Comparison of ENCODE assay signal across 10 cellular contexts in the genomic region with DNA sequence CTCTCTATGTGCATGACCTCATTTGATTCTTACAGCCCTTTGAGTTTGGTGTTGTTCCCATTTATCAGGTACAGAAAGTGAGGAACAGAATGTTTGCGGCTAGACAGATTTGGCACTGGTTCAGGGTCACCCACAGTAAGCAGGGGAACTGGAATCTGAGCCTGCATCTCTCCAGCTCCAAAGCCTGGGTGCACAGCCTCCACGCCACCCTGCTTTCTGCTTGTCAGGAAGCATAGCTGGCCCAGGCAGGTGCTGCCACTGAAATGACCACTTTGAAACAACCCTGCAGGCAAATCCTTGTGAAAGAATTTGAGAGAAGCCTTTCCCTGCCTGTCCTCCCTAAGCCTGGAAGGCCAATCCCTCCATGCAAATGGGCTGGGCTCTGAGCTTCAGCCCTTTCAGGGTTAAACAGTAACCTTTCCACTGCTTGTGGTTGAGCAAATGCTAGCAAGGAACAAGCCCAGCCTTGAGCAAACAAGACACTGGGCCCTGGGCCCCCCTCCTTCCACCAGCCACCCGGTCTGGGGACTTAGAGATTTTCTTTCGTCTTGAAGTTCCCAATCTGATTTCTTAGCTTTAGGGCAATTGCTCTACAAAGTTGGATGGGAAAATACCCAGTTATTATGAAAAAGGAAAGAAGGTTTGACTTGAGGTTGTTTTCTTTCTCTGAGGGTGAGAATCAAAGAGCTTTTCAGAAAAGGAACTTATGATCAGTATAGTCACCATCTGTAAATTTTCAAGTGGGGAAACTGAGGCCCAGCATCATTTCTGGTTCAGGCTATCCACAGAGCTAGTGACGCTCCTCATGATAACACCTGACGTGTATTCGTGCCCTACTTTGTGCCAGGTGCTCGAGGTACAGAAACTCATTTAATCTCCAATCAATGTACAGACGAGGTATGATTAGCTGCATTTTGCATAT. TPM values are rescaled to one million over a fixed set of nuclear protein-coding genes. Genes with fewer than 3 reads are reported as not detected.
DNase-seq lines count a peak whose midpoint lies in the region; ATAC-seq and TF ChIP-seq lines count a peak whose summit lies in the region.
"Had no signal": no experiment of that assay in that cellular context is flagged by ENCODE, and none has a peak within 500 bp of the region (broad histone marks: within the 10 kb centered on the region; RNA-seq: fewer than 3 reads in every experiment).

No MANE protein-coding gene starts in this region.

- CTCF ChIA-PET in WTC11 (lab: Charles Lee), result interaction anchor here (0.8 to 1.8 kb wide), 2 partner anchors 13 to 15 kb away, joined by 3 to 5 read pairs; no protein-coding TSS in a partner anchor

- no peak overlapping the region for H2AK5ac ChIP-seq in mesendoderm (ENCODE audit: low read length)

- H4K5ac ChIP-seq in mesendoderm (ENCODE audit: low read length), result no peak overlapping the region

- no peaks in the 10 kb centered on the region for H3K27me3 ChIP-seq in mesendoderm (ENCODE audit: insufficient read depth, low read length, poor library complexity)
- H3K27me3 ChIP-seq: ovary had no signal

- H3K27me3 Mint-ChIP-seq in WTC11 (ENCODE audit: low read depth), result peaks cover 4% of the 10 kb centered on the region

- no peak overlapping the region for H3K4me3 ChIP-seq in mesendoderm (ENCODE audit: low read length)
- H3K4me3 ChIP-seq: ovary had no signal

- H3K4ac ChIP-seq in mesendoderm (ENCODE audit: low read depth, low read length), result no peak overlapping the region

- H3K9ac ChIP-seq in mesendoderm (ENCODE audit: low read length), result no peak overlapping the region

- no peak overlapping the region for H2BK120ac ChIP-seq in mesendoderm (ENCODE audit: low read depth, low read length)

- no peaks in the 10 kb centered on the region for H3K36me3 Mint-ChIP-seq in WTC11

- POLR2A ChIA-PET in WTC11 (lab: Charles Lee), result no interaction called here

- H3K27ac ChIP-seq in mesendoderm (ENCODE audit: low read depth, low read length), result no peak overlapping the region
- H3K27ac ChIP-seq: ovary had no signal

- peak; percentile 94 for ATAC-seq in GM18511 (IDR thresholded peaks at IDR 0.05; ENCODE audit: unreplicated experiment)
- peak; percentile 84 for ATAC-seq in HG02970 (IDR thresholded peaks at IDR 0.05; ENCODE audit: low FRiP score, unreplicated experiment)
- ATAC-seq in WTC11, result peak; percentile 67
- no peak for ATAC-seq in HG02884 (IDR thresholded peaks at IDR 0.05; ENCODE audit: unreplicated experiment)

- H3K56ac ChIP-seq in mesendoderm (ENCODE audit: low read length), result no peak overlapping the region

- H3K9me3 Mint-ChIP-seq in WTC11, result no peaks in the 10 kb centered on the region

- H3K4me3 Mint-ChIP-seq in WTC11, result no peak overlapping the region

- H3K23ac ChIP-seq in mesendoderm (ENCODE audit: low read length), result no peak overlapping the region

- H3K4me1 Mint-ChIP-seq in WTC11, result peaks cover 15% of the 10 kb centered on the region

- peak; percentile 13 for DNase-seq in WTC11 (ENCODE audit: low spot score)
- DNase-seq in mesendoderm, result peak; percentile 56
- DNase-seq in GM03348 (ENCODE audit: low spot score), result no peak
- DNase-seq in activated CD4-positive, alpha-beta T cell treated with anti-CD3 and anti-CD28 coated beads for 48 hours, result no peak
- DNase-seq in germinal center (ENCODE audit: low spot score), result no peak
- DNase-seq: ovary, substantia nigra had no signal

- no peak for TF ChIP-seq CTCF in WTC11 (IDR thresholded peaks at IDR 0.05)

- no peak overlapping the region for H3K4me2 ChIP-seq in mesendoderm (ENCODE audit: low read length)

- no peaks in the 10 kb centered on the region for H3K79me2 ChIP-seq in mesendoderm (ENCODE audit: control insufficient read depth, insufficient read depth, low read length)

- H2BK5ac ChIP-seq in mesendoderm (ENCODE audit: low read length), result no peak overlapping the region

- no peaks in the 10 kb centered on the region for H3K36me3 ChIP-seq in mesendoderm (ENCODE audit: control insufficient read depth, insufficient read depth, low read length)
- H3K36me3 ChIP-seq: ovary had no signal

- H3K4me1 ChIP-seq in mesendoderm (ENCODE audit: control insufficient read depth, low read depth, low read length), result no peaks in the 10 kb centered on the region

- no peak overlapping the region for H4K8ac ChIP-seq in mesendoderm (ENCODE audit: low read depth, low read length)

- H3K79me1 ChIP-seq in mesendoderm (ENCODE audit: low read length), result no peaks in the 10 kb centered on the region

- no peak overlapping the region for H3K27ac Mint-ChIP-seq in WTC11

- no peak overlapping the region for H3K18ac ChIP-seq in mesendoderm (ENCODE audit: low read length)

- H2BK15ac ChIP-seq in mesendoderm (replicated peaks; ENCODE audit: low read depth), result no peak overlapping the region

- WGBS in mesendoderm (ENCODE audit: extremely low coverage, insufficient coverage, low lambda C conversion rate), result no CpG with 5 or more reads among the region's 9 CpGs

TF ChIP-seq in WTC11, 78 proteins besides CTCF, POLR2A, EP300 and RAD21:
- TF ChIP-seq GTF2I (CRISPR knock-in tag; conservative IDR thresholded peaks at IDR 0.05), result no peak
- no peak for TF ChIP-seq ZNF317 (CRISPR knock-in tag; IDR thresholded peaks at IDR 0.05; ENCODE audit: borderline replicate concordance, low read depth)
- TF ChIP-seq, protein P1, sequence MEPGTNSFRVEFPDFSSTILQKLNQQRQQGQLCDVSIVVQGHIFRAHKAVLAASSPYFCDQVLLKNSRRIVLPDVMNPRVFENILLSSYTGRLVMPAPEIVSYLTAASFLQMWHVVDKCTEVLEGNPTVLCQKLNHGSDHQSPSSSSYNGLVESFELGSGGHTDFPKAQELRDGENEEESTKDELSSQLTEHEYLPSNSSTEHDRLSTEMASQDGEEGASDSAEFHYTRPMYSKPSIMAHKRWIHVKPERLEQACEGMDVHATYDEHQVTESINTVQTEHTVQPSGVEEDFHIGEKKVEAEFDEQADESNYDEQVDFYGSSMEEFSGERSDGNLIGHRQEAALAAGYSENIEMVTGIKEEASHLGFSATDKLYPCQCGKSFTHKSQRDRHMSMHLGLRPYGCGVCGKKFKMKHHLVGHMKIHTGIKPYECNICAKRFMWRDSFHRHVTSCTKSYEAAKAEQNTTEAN (CRISPR knock-in tag; IDR thresholded peaks at IDR 0.05), result no peak
- TF ChIP-seq RORB (CRISPR knock-in tag; IDR thresholded peaks at IDR 0.05), result no peak
- TF ChIP-seq NR3C1 (CRISPR knock-in tag; conservative IDR thresholded peaks at IDR 0.05; ENCODE audit: low read depth), result no peak
- TF ChIP-seq ZNF396 (CRISPR knock-in tag; IDR thresholded peaks at IDR 0.05; ENCODE audit: borderline replicate concordance), result no peak
- no peak for TF ChIP-seq IRF2 (CRISPR knock-in tag; IDR thresholded peaks at IDR 0.05; ENCODE audit: borderline replicate concordance, low read depth)
- no peak for TF ChIP-seq SMAD4 (CRISPR knock-in tag; IDR thresholded peaks at IDR 0.05)
- no peak for TF ChIP-seq MXD4 (CRISPR knock-in tag; IDR thresholded peaks at IDR 0.05; ENCODE audit: borderline replicate concordance)
- TF ChIP-seq, protein P2, sequence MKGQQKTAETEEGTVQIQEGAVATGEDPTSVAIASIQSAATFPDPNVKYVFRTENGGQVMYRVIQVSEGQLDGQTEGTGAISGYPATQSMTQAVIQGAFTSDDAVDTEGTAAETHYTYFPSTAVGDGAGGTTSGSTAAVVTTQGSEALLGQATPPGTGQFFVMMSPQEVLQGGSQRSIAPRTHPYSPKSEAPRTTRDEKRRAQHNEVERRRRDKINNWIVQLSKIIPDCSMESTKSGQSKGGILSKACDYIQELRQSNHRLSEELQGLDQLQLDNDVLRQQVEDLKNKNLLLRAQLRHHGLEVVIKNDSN (CRISPR knock-in tag; IDR thresholded peaks at IDR 0.05), result no peak

RNA-seq across cellular contexts. Expression of gene EHF, which starts 19.4 kb away (rescaled TPM):
- total RNA-seq in WTC11 (2021), result 0.16 to 0.60 TPM (median 0.46 TPM) in 3 replicates
- 0.06 TPM for polyA plus RNA-seq in mesendoderm (2013, experiment 1 of 2)
- not detected for polyA plus RNA-seq in mesendoderm (2013, experiment 2 of 2)

Comparison
In these comparisons a context has a peak if more than half of its experiments do, and no peak if none do; other contexts are left out.
1. DNase-seq: peak in WTC11 (single experiment) and mesendoderm (single experiment); none in GM03348 (single experiment), activated CD4-positive, alpha-beta T cell treated with anti-CD3 and anti-CD28 coated beads for 48 hours (single experiment) and germinal center (single experiment).